1 cellular context compared by ENCODE assay signal in genomic region chr1:1574721-1575537, GRCh38.
TF ChIP-seq lines count a peak whose summit lies in the region.

TSS of gene SSU72 (minus strand) at chr1:1574863. CDS start at chr1:1574557, 306 bp downstream.

TF ChIP-seq in GM12878, 131 proteins besides CTCF, POLR2A, EP300 and RAD21 (continued from another document):
- TF ChIP-seq RFX5 (IDR thresholded peaks at IDR 0.05; ENCODE audit: low read depth, low read length) (no peak), ZNF622 (IDR thresholded peaks at IDR 0.05) (no peak), ELK1 (IDR thresholded peaks at IDR 0.05; ENCODE audit: low read depth, low read length) (peak; percentile 79), CEBPB (IDR thresholded peaks at IDR 0.05; ENCODE audit: borderline replicate concordance in 1 of 2, low read depth in 2 of 2, low read length in 2 of 2) (no peak), SIN3A (IDR thresholded peaks at IDR 0.05; ENCODE audit: low read depth, low read length) (peak; percentile 87), RBBP5 (conservative IDR thresholded peaks at IDR 0.05) (no peak), SP1 (IDR thresholded peaks at IDR 0.05; ENCODE audit: low read depth, low read length) (peak; percentile 70), ETV6 (conservative IDR thresholded peaks at IDR 0.05 in 1 of 2, IDR thresholded peaks at IDR 0.05 in 1 of 2; ENCODE audit: borderline replicate concordance in 1 of 2, low read depth in 1 of 2) (0 out of 4 replicates have a peak, but pooled peaks of 1 of the 2 experiments have one; percentile 6), MYC (IDR thresholded peaks at IDR 0.05; ENCODE audit: insufficient read depth, insufficient read length, insufficient replicate concordance, low read length, severe bottlenecking) (no peak), YBX1 (IDR thresholded peaks at IDR 0.05) (no peak), CEBPZ (IDR thresholded peaks at IDR 0.05; ENCODE audit: low read depth, low read length) (no peak), CHD2 (IDR thresholded peaks at IDR 0.05; ENCODE audit: borderline replicate concordance, low read depth, low read length) (0 out of 2 replicates have a peak, but pooled peaks have one; percentile 60), DPF2 (IDR thresholded peaks at IDR 0.05) (0 out of 2 replicates have a peak, but pooled peaks have one; percentile 56), BACH1 (IDR thresholded peaks at IDR 0.05; ENCODE audit: borderline replicate concordance) (peak; percentile 36; the same call in 1 of the 2 replicates), SMARCA5 (IDR thresholded peaks at IDR 0.05) (no peak), BMI1 (IDR thresholded peaks at IDR 0.05; ENCODE audit: borderline replicate concordance) (no peak), NR2F1 (conservative IDR thresholded peaks at IDR 0.05) (peak; percentile 58), KAT2A (conservative IDR thresholded peaks at IDR 0.05; ENCODE audit: control insufficient read depth, low read depth, low read length) (no peak), CREB1 (IDR thresholded peaks at IDR 0.05; ENCODE audit: low read depth) (peak; percentile 100), TCF12 (IDR thresholded peaks at IDR 0.05; ENCODE audit: low read depth, low read length) (peak; percentile 28; the same call in 1 of the 2 replicates), FOXK2 (IDR thresholded peaks at IDR 0.05) (peak; percentile 74), NFIC (IDR thresholded peaks at IDR 0.05; ENCODE audit: low read depth, low read length) (no peak), RELB (IDR thresholded peaks at IDR 0.05; ENCODE audit: low read depth) (peak; percentile 76), PML (IDR thresholded peaks at IDR 0.05; ENCODE audit: low read length) (peak; percentile 63; the same call in 1 of the 2 replicates), SRF (IDR thresholded peaks at IDR 0.05; ENCODE audit: low read depth in 2 of 2, low read length in 2 of 2) (peak; percentile 78 to 96), STAT1 (conservative IDR thresholded peaks at IDR 0.05) (peak; percentile 80), IRF5 (IDR thresholded peaks at IDR 0.05; ENCODE audit: borderline replicate concordance) (no peak), HCFC1 (IDR thresholded peaks at IDR 0.05; ENCODE audit: low read length) (peak; percentile 88)
- TF ChIP-seq, protein P1, sequence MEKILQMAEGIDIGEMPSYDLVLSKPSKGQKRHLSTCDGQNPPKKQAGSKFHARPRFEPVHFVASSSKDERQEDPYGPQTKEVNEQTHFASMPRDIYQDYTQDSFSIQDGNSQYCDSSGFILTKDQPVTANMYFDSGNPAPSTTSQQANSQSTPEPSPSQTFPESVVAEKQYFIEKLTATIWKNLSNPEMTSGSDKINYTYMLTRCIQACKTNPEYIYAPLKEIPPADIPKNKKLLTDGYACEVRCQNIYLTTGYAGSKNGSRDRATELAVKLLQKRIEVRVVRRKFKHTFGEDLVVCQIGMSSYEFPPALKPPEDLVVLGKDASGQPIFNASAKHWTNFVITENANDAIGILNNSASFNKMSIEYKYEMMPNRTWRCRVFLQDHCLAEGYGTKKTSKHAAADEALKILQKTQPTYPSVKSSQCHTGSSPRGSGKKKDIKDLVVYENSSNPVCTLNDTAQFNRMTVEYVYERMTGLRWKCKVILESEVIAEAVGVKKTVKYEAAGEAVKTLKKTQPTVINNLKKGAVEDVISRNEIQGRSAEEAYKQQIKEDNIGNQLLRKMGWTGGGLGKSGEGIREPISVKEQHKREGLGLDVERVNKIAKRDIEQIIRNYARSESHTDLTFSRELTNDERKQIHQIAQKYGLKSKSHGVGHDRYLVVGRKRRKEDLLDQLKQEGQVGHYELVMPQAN (conservative IDR thresholded peaks at IDR 0.05), result peak; percentile 59; the same call in 1 of the 2 replicates
- TF ChIP-seq, protein P2, sequence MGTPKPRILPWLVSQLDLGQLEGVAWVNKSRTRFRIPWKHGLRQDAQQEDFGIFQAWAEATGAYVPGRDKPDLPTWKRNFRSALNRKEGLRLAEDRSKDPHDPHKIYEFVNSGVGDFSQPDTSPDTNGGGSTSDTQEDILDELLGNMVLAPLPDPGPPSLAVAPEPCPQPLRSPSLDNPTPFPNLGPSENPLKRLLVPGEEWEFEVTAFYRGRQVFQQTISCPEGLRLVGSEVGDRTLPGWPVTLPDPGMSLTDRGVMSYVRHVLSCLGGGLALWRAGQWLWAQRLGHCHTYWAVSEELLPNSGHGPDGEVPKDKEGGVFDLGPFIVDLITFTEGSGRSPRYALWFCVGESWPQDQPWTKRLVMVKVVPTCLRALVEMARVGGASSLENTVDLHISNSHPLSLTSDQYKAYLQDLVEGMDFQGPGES (IDR thresholded peaks at IDR 0.05), result no peak
- TF ChIP-seq, protein P3, sequence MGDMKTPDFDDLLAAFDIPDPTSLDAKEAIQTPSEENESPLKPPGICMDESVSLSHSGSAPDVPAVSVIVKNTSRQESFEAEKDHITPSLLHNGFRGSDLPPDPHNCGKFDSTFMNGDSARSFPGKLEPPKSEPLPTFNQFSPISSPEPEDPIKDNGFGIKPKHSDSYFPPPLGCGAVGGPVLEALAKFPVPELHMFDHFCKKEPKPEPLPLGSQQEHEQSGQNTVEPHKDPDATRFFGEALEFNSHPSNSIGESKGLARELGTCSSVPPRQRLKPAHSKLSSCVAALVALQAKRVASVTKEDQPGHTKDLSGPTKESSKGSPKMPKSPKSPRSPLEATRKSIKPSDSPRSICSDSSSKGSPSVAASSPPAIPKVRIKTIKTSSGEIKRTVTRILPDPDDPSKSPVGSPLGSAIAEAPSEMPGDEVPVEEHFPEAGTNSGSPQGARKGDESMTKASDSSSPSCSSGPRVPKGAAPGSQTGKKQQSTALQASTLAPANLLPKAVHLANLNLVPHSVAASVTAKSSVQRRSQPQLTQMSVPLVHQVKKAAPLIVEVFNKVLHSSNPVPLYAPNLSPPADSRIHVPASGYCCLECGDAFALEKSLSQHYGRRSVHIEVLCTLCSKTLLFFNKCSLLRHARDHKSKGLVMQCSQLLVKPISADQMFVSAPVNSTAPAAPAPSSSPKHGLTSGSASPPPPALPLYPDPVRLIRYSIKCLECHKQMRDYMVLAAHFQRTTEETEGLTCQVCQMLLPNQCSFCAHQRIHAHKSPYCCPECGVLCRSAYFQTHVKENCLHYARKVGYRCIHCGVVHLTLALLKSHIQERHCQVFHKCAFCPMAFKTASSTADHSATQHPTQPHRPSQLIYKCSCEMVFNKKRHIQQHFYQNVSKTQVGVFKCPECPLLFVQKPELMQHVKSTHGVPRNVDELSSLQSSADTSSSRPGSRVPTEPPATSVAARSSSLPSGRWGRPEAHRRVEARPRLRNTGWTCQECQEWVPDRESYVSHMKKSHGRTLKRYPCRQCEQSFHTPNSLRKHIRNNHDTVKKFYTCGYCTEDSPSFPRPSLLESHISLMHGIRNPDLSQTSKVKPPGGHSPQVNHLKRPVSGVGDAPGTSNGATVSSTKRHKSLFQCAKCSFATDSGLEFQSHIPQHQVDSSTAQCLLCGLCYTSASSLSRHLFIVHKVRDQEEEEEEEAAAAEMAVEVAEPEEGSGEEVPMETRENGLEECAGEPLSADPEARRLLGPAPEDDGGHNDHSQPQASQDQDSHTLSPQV (IDR thresholded peaks at IDR 0.05), result peak; percentile 87; the same call in 1 of the 2 replicates
TF ChIP-seq in GM12878: peak in this region for 51.
